28 cellular contexts compared by ENCODE assay signal in genomic region chr9:87420884-87421283, GRCh38.
"Had no signal": no experiment of that assay in that cellular context is flagged by ENCODE, and none has a peak within 500 bp of the region (broad histone marks: within the 10 kb centered on the region; RNA-seq: fewer than 3 reads in every experiment).

No MANE protein-coding gene starts in this region.

- H3K9ac ChIP-seq: neural progenitor cell, parathyroid adenoma had no signal

- H3K36me3 ChIP-seq: neural progenitor cell, ovary, right lobe of liver, sigmoid colon, spleen, suprapubic skin, tibial artery, transverse colon, upper lobe of right lung, uterus had no signal

- H3K4me1 ChIP-seq: neural progenitor cell, parathyroid adenoma, psoas muscle, sigmoid colon, spleen, suprapubic skin, testis, tibial artery, transverse colon, upper lobe of right lung, uterus had no signal

- H2AFZ ChIP-seq: neural progenitor cell, parathyroid adenoma had no signal

- H3K4me3 ChIP-seq: neural progenitor cell, ovary, psoas muscle, sigmoid colon, skin epidermis, smooth muscle cell, spleen, suprapubic skin, testis, tibial artery, transverse colon, upper lobe of right lung, uterus had no signal

- H3K4me2 ChIP-seq: neural progenitor cell, smooth muscle cell had no signal

- DNase-seq: natural killer cell; occipital lobe; ovary; posterior cingulate gyrus; psoas muscle; right cardiac atrium; right lobe of liver; sigmoid colon; spleen; stimulated activated CD4-positive, alpha-beta T cell treated with anti-CD3 and anti-CD28 coated beads, Interleukin-12 subunit alpha, Interleukin-12 subunit beta, amount 100 ng/mL, for 4 hours; stimulated activated CD4-positive, alpha-beta T cell treated with anti-CD3 and anti-CD28 coated beads, Interleukin-1b, Interleukin-23, amount 100 ng/mL, for 48 hours; stimulated activated CD4-positive, alpha-beta T cell treated with anti-CD3 and anti-CD28 coated beads, Interleukin-4, amount 100 ng/mL, for 1 hour; stimulated activated CD4-positive, alpha-beta T cell treated with anti-CD3 and anti-CD28 coated beads, Interleukin-4, amount 100 ng/mL, for 4 hours; stimulated activated CD8-positive, alpha-beta memory T cell treated with anti-CD3 and anti-CD28 coated beads, Interleukin-4, amount 100 ng/mL, for 48 hours; stimulated activated naive CD4-positive, alpha-beta T cell; stimulated activated naive CD8-positive, alpha-beta T cell treated with anti-CD3 and anti-CD28 coated beads, Interleukin-15, amount 100 ng/mL, for 72 hours; stimulated activated naive CD8-positive, alpha-beta T cell treated with anti-CD3 and anti-CD28 coated beads, Interleukin-15, Interleukin-2, amounts not matched to agents 100 U/mL and 50 U/mL, for 24 hours; substantia nigra; testis; tibial artery; transverse colon; upper lobe of right lung; uterus had no signal

- H3K79me2 ChIP-seq: parathyroid adenoma had no signal

- H3K9me3 ChIP-seq: ovary, psoas muscle, right lobe of liver, suprapubic skin, testis, transverse colon, upper lobe of right lung had no signal

- H3K27ac ChIP-seq: neural progenitor cell, ovary, parathyroid adenoma, psoas muscle, right lobe of liver, sigmoid colon, skin epidermis, spleen, suprapubic skin, testis, tibial artery, transverse colon, upper lobe of right lung, uterus had no signal

- H3K27me3 ChIP-seq: neural progenitor cell, ovary, right lobe of liver, sigmoid colon, spleen, suprapubic skin, testis, tibial artery, transverse colon, upper lobe of right lung, uterus had no signal
